In genomic region chr14:36105401-36105800, GRCh38 we compare ENCODE assay signal across 10 cellular contexts.
DNase-seq lines count a peak whose midpoint lies in the region; ATAC-seq, FAIRE-seq and TF ChIP-seq lines count a peak whose summit lies in the region.
"Had no signal": no experiment of that assay in that cellular context is flagged by ENCODE, and none has a peak within 500 bp of the region (broad histone marks: within the 10 kb centered on the region; RNA-seq: fewer than 3 reads in every experiment).

No MANE protein-coding gene starts in this region.

- no peak overlapping the region for H3K23ac ChIP-seq in H1 (ENCODE audit: insufficient read length)

- H2BK12ac ChIP-seq in H1 (ENCODE audit: low read depth, low read length) = no peak overlapping the region

- H2AFZ ChIP-seq in SK-N-SH (ENCODE audit: low read depth) (no peak overlapping the region), H1 (ENCODE audit: low read length) (no peak overlapping the region)

- H3K4me3 ChIP-seq in SK-N-SH (ENCODE audit: low read depth in 2 of 2, low read length in 1 of 2) (no peak overlapping the region), H1 (ENCODE audit: extremely low read depth in 1 of 4, insufficient read depth in 2 of 4, low read depth in 3 of 4, low read length in 4 of 4) (no peak overlapping the region), tibial nerve (no peak overlapping the region)
- H3K4me3 ChIP-seq: right atrium auricular region had no signal

- H3K4me2 ChIP-seq in SK-N-SH = no peak overlapping the region
- no peak overlapping the region for H3K4me2 ChIP-seq in H1 (ENCODE audit: insufficient read depth in 1 of 2, low read depth in 2 of 2, low read length in 2 of 2)

- TF ChIP-seq EP300 in SK-N-SH (IDR thresholded peaks at IDR 0.05; ENCODE audit: borderline replicate concordance in 1 of 2, low read depth in 1 of 2, low read length in 1 of 2) (no peak), H1 (IDR thresholded peaks at IDR 0.05; ENCODE audit: borderline replicate concordance in 1 of 2, low read depth in 2 of 2, low read length in 2 of 2) (no peak), tibial nerve (IDR thresholded peaks at IDR 0.05) (no peak)

- no peaks in the 10 kb centered on the region for H3K79me2 ChIP-seq in SK-N-SH (ENCODE audit: insufficient read depth)
- H3K79me2 ChIP-seq in H1 (ENCODE audit: control insufficient read depth in 1 of 2, insufficient read depth in 2 of 2, low read length in 2 of 2) = no peaks in the 10 kb centered on the region

- no peaks in the 10 kb centered on the region for H3F3A ChIP-seq in SK-N-SH (replicated peaks; ENCODE audit: insufficient read depth)

- no peak overlapping the region for H2BK20ac ChIP-seq in H1 (ENCODE audit: low read length)

- no peak overlapping the region for H3K4ac ChIP-seq in H1 (replicated peaks; ENCODE audit: insufficient read length, low read depth, low read length)

- 6% methylated on average over 1 of the region's 1 CpG for WGBS in SK-N-SH (ENCODE audit: low lambda C conversion rate)
- 0% methylated on average over 1 of the region's 1 CpG; no CpG with 5 or more reads in 1 of the 2 experiments for WGBS in H1 (ENCODE audit: extremely low coverage in 1 of 2, insufficient coverage in 1 of 2, insufficient read length in 1 of 2, insufficient replicate concordance in 2 of 2, low coverage in 1 of 2, low lambda C conversion rate in 2 of 2, missing lambda C conversion rate in 1 of 2), 2 experiments
- 0 to 4% methylated on average over 1 of the region's 1 CpG for WGBS in tibial nerve, 2 donors

- H3K9ac ChIP-seq in SK-N-SH = no peak overlapping the region
- no peak overlapping the region for H3K9ac ChIP-seq in H1 (replicated peaks in 1 of 4; ENCODE audit: extremely low read depth in 1 of 4, low read depth in 3 of 4, low read length in 3 of 4)

- H3K36me3 ChIP-seq in SK-N-SH (replicated peaks in 1 of 2; ENCODE audit: control insufficient read depth in 1 of 2, insufficient read depth in 2 of 2, low read length in 1 of 2) = no peaks in the 10 kb centered on the region
- H3K36me3 ChIP-seq in H1 (ENCODE audit: control insufficient read depth in 2 of 4, insufficient read depth in 4 of 4, low read length in 3 of 4) = no peaks in the 10 kb centered on the region
- H3K36me3 ChIP-seq in tibial nerve = no peaks in the 10 kb centered on the region
- H3K36me3 ChIP-seq: right atrium auricular region had no signal

- no peak for ATAC-seq in SK-N-SH treated with all-trans-retinoic acid at 6 μM for 48 hours
- no peak for ATAC-seq in HG02759 (IDR thresholded peaks at IDR 0.05; ENCODE audit: unreplicated experiment)
- no peak for ATAC-seq in left colon

- H3K27ac ChIP-seq in SK-N-SH (ENCODE audit: low read depth in 2 of 2, low read length in 1 of 2) (no peak overlapping the region), H1 (ENCODE audit: low read depth, low read length) (no peak overlapping the region), tibial nerve (no peak overlapping the region)
- H3K27ac ChIP-seq: right atrium auricular region had no signal

- H2AK5ac ChIP-seq in H1 (ENCODE audit: low read depth, low read length) = no peak overlapping the region

- H3K9me3 ChIP-seq in SK-N-SH (no peaks in the 10 kb centered on the region), H1 (ENCODE audit: insufficient read depth in 2 of 2, low read depth in 1 of 2, low read length in 1 of 2) (no peaks in the 10 kb centered on the region), tibial nerve (no peaks in the 10 kb centered on the region)
- H3K9me3 ChIP-seq: right atrium auricular region had no signal

- intact Hi-C loops in left colon (cut with DNase I, micrococcal nuclease) = no loop called here

- H4K91ac ChIP-seq in H1 (replicated peaks; ENCODE audit: insufficient read length, low read length) = no peak overlapping the region

- H3K9me2 ChIP-seq in SK-N-SH = no peaks in the 10 kb centered on the region

- H3K18ac ChIP-seq in H1 (ENCODE audit: extremely low read depth, low read length) = no peak overlapping the region

- H3K4me1 ChIP-seq in SK-N-SH (ENCODE audit: control insufficient read depth in 1 of 2, insufficient read depth in 2 of 2, low read depth in 1 of 2, low read length in 1 of 2) (no peaks in the 10 kb centered on the region), H1 (replicated peaks in 1 of 4; ENCODE audit: control insufficient read depth in 3 of 4, insufficient read depth in 4 of 4, low read length in 3 of 4) (peaks cover 0 to 2% (median 0%) of the 10 kb centered on the region in 4 experiments; a peak in 2 of 7 replicates), tibial nerve (no peaks in the 10 kb centered on the region)
- H3K4me1 ChIP-seq: right atrium auricular region had no signal

- CTCF ChIA-PET in SK-N-SH (lab: Yijun Ruan, JAX) (interaction anchor here (0.6 to 1.1 kb wide), 2 partner anchors 37 to 129 kb away, joined by 3 read pairs; no protein-coding TSS in a partner anchor), H1 (lab: Charles Lee; ENCODE audit: partially characterized antibody) (interaction anchor here (0.6 to 4.5 kb wide), 34 partner anchors 9 to 491 kb away, joined by 3 to 39 read pairs (median 3); no protein-coding TSS in a partner anchor)

- FAIRE-seq in H1 (lab: Jason Lieb, UNC) = peak; percentile 93
- FAIRE-seq in urothelium cell line (lab: Jason Lieb, UNC) = no peak

- no peak for TF ChIP-seq POLR2A in H1 (IDR thresholded peaks at IDR 0.05; ENCODE audit: control extremely low read depth in 1 of 2, low read depth in 2 of 2, low read length in 2 of 2)
- TF ChIP-seq POLR2A in tibial nerve (IDR thresholded peaks at IDR 0.05) = no peak

- no peak overlapping the region for H2BK120ac ChIP-seq in H1 (replicated peaks; ENCODE audit: low read depth, low read length)

- TF ChIP-seq RAD21 in SK-N-SH (IDR thresholded peaks at IDR 0.05; ENCODE audit: low read length) = 0 out of 2 replicates have a peak, but pooled peaks have one; percentile 20
- TF ChIP-seq RAD21 in H1 (IDR thresholded peaks at IDR 0.05 in 1 of 2, conservative IDR thresholded peaks at IDR 0.05 in 1 of 2; ENCODE audit: low read depth in 2 of 2, low read length in 2 of 2) = peak; percentile 96

- POLR2A ChIA-PET in SK-N-SH (lab: Yijun Ruan, JAX) = no interaction called here
- POLR2A ChIA-PET in H1 (lab: Charles Lee; ENCODE audit: partially characterized antibody) = interaction anchor here (0.9 kb wide), 1 partner anchor 200 kb away, joined by 4 read pairs; no protein-coding TSS in a partner anchor

- no peak overlapping the region for H3K56ac ChIP-seq in H1 (replicated peaks; ENCODE audit: insufficient read length, low read depth, low read length)

- DNase-seq in SK-N-SH (no peak), NCI-H2107 treated with DMSO at 0.1 percent for 48 hours (lab: John Stamatoyannopoulos, UW; ENCODE audit: unreplicated experiment) (peak; percentile 97), H1 (ENCODE audit: low read depth in 1 of 2, low spot score in 2 of 2) (peak in 1 of 2 experiments; percentile 53), urothelium cell line (ENCODE audit: low spot score) (peak; percentile 18), tibial nerve (ENCODE audit: low spot score in 2 of 2) (no peak), left colon (no peak)
- DNase-seq: glutamatergic neuron had no signal

- H3K14ac ChIP-seq in H1 (ENCODE audit: insufficient read length) = no peak overlapping the region

- H2BK5ac ChIP-seq in H1 (ENCODE audit: low read depth, low read length) = no peak overlapping the region

- H3K27me3 ChIP-seq in SK-N-SH (ENCODE audit: insufficient read depth) (peaks cover 19% of the 10 kb centered on the region; the same call in 1 of the 2 replicates), H1 (replicated peaks in 1 of 4; ENCODE audit: control insufficient read depth in 3 of 4, extremely low read depth in 1 of 4, insufficient read depth in 3 of 4, low read length in 3 of 4) (no peaks in the 10 kb centered on the region), tibial nerve (no peaks in the 10 kb centered on the region)
- H3K27me3 ChIP-seq: right atrium auricular region had no signal

- H4K8ac ChIP-seq in H1 (ENCODE audit: extremely low read depth, insufficient read depth, low read length) = no peak overlapping the region

- H4K20me1 ChIP-seq in SK-N-SH (ENCODE audit: insufficient read depth) = no peaks in the 10 kb centered on the region
- no peaks in the 10 kb centered on the region for H4K20me1 ChIP-seq in H1 (replicated peaks in 1 of 2; ENCODE audit: control insufficient read depth in 1 of 2, insufficient read depth in 2 of 2, low read length in 2 of 2)

- H2BK15ac ChIP-seq in H1 (ENCODE audit: low read length) = no peak overlapping the region

- no peak overlapping the region for H4K5ac ChIP-seq in H1 (ENCODE audit: insufficient read length, low read depth, low read length)

- TF ChIP-seq CTCF in SK-N-SH (IDR thresholded peaks at IDR 0.05) = no peak
- peak; percentile 39 to 81 (median 81) for TF ChIP-seq CTCF in H1 (IDR thresholded peaks at IDR 0.05; ENCODE audit: control extremely low read depth in 1 of 3, insufficient read depth in 1 of 3, low read depth in 1 of 3, low read length in 3 of 3)
- TF ChIP-seq CTCF in tibial nerve (IDR thresholded peaks at IDR 0.05) = no peak

- H3K23me2 ChIP-seq in H1 (ENCODE audit: low read depth, low read length) = no peaks in the 10 kb centered on the region; the same call in 1 of the 2 replicates

- H3K79me1 ChIP-seq in H1 (ENCODE audit: low read depth, low read length) = no peaks in the 10 kb centered on the region

TF ChIP-seq in SK-N-SH, 30 proteins besides CTCF, POLR2A, EP300 and RAD21 (continues in another document):
- no peak for TF ChIP-seq SIN3A (IDR thresholded peaks at IDR 0.05; ENCODE audit: borderline replicate concordance, low read depth, low read length)

TF ChIP-seq in SK-N-SH treated with all-trans-retinoic acid at 6 μM for 48 hours, 23 proteins besides CTCF, POLR2A, EP300 and RAD21 (continues in another document):
- TF ChIP-seq BACH2 (CRISPR knock-in tag; IDR thresholded peaks at IDR 0.05; ENCODE audit: borderline replicate concordance) = no peak

TF ChIP-seq in H1, 55 proteins besides CTCF, POLR2A, EP300 and RAD21:
- TF ChIP-seq KDM1A (IDR thresholded peaks at IDR 0.05; ENCODE audit: borderline replicate concordance, low read length) = no peak

Comparison
In these comparisons a context has a peak if more than half of its experiments do, and no peak if none do; other contexts are left out.
1. DNase-seq: peak in NCI-H2107 treated with DMSO at 0.1 percent for 48 hours (single experiment) and urothelium cell line (single experiment); none in SK-N-SH (single experiment), tibial nerve (0 of 2) and left colon (0 of 2).
2. CTCF ChIP-seq: peak in H1 (3 of 3); none in SK-N-SH (single experiment) and tibial nerve (0 of 5).
3. Of the 17 proteins assayed by ChIP-seq in both H1 and SK-N-SH: peak only in H1: CTCF; only in SK-N-SH: none; in both: RAD21; in neither: 15.